Comparison of ENCODE assay signal across 8 cellular contexts in genomic region chr7:30469303-30469702, GRCh38. TPM values are rescaled to one million over a fixed set of nuclear protein-coding genes. Genes with fewer than 3 reads are reported as not detected.
A peak's percentile ranks its signal among the peaks of the same experiment; 100 is the strongest.
DNase-seq lines count a peak whose midpoint lies in the region; ATAC-seq and TF ChIP-seq lines count a peak whose summit lies in the region.

No MANE protein-coding gene starts in this region.

- no peaks in the 10 kb centered on the region for H3K27me3 ChIP-seq in foreskin keratinocyte

- TF ChIP-seq CTCF in foreskin keratinocyte (conservative IDR thresholded peaks at IDR 0.05) = peak; percentile 77

- POLR2A ChIA-PET in T-cell (lab: Charles Lee) = interaction anchor here in 1 of 2 donors (0.6 kb wide), 1 partner anchor 12 kb away, joined by 3 read pairs; no protein-coding TSS in a partner anchor

- H3K27ac Mint-ChIP-seq in T-cell = no peak overlapping the region

- peak overlapping the region; percentile 73 for H3K27ac ChIP-seq in foreskin keratinocyte

- H3K36me3 Mint-ChIP-seq in T-cell = peaks cover 30% of the 10 kb centered on the region

- ATAC-seq in foreskin keratinocyte (peak; percentile 96), GM21360 (IDR thresholded peaks at IDR 0.05; ENCODE audit: unreplicated experiment) (no peak), T-cell (replicated peaks in 1 of 4) (no peak)

- H3K4me1 ChIP-seq in foreskin keratinocyte = peaks cover 7% of the 10 kb centered on the region

- H3K4me3 Mint-ChIP-seq in T-cell = no peak overlapping the region

- H3K27me3 Mint-ChIP-seq in T-cell = no peaks in the 10 kb centered on the region

- peaks cover 84 to 88% (median 86%) of the 10 kb centered on the region in 3 donors for H3K4me1 Mint-ChIP-seq in T-cell

- CTCF ChIA-PET in T-cell (lab: Charles Lee) = no interaction called here

- H3K9me3 Mint-ChIP-seq in T-cell = no peaks in the 10 kb centered on the region

- peak; percentile 97 for DNase-seq in HCEC 1CT
- peak; percentile 54 for DNase-seq in SK-N-DZ (ENCODE audit: low spot score)
- DNase-seq in foreskin keratinocyte = peak; percentile 96 to 97
- peak; percentile 23 for DNase-seq in occipital lobe (lab: John Stamatoyannopoulos, UW)
- DNase-seq in NOMO-1 treated with dmso at 0.1 percent for 144 hours (lab: John Stamatoyannopoulos, UW; ENCODE audit: unreplicated experiment) = no peak
- DNase-seq in activated CD4-positive, alpha-beta T cell treated with anti-CD3 and anti-CD28 coated beads, Interleukin-2, amount 50 U/mL, for 4 hours = no peak
- no peak for DNase-seq in T-cell

RNA-seq across cellular contexts. Expression of gene NOD1, which starts 9.3 kb away (rescaled TPM):
- polyA plus RNA-seq in SK-N-DZ (2014; cell fraction: cytosol; rRNA removed) = 13.3 and 13.5 TPM in 2 replicates
- polyA plus RNA-seq in SK-N-DZ (2014; cell fraction: nucleus; rRNA removed) = 27.6 and 38.7 TPM in 2 replicates
- total RNA-seq in foreskin keratinocyte (5.7 and 5.9 TPM in 2 replicates), occipital lobe (1.9 TPM), T-cell (10 to 100 TPM; 15.6 to 24.6 (median 19.4) TPM)
- polyA plus RNA-seq in foreskin keratinocyte = 2.6 and 2.9 TPM in 2 replicates

RNA-seq across cellular contexts. Expression of gene GGCT, which starts 35.3 kb away (rescaled TPM):
- polyA plus RNA-seq in SK-N-DZ (2014; cell fraction: cytosol; rRNA removed) = 198 and 218 TPM in 2 replicates
- polyA plus RNA-seq in SK-N-DZ (2014; cell fraction: nucleus; rRNA removed) = 102 and 141 TPM in 2 replicates
- 62.7 and 78.3 TPM in 2 replicates for total RNA-seq in foreskin keratinocyte
- 71.8 and 85.7 TPM in 2 replicates for polyA plus RNA-seq in foreskin keratinocyte
- 17.6 TPM for total RNA-seq in occipital lobe
- total RNA-seq in T-cell = 10 to 100 TPM in 4 of 5 donors, 1 to 10 TPM in 1; 7.4 to 14.1 (median 12.5) TPM

Comparison
In these comparisons a context has a peak if more than half of its experiments do, and no peak if none do; other contexts are left out.
1. DNase-seq: peak in HCEC 1CT (single experiment), SK-N-DZ (single experiment), foreskin keratinocyte (2 of 2) and occipital lobe (single experiment); none in NOMO-1 treated with dmso at 0.1 percent for 144 hours (single experiment), activated CD4-positive, alpha-beta T cell treated with anti-CD3 and anti-CD28 coated beads, Interleukin-2, amount 50 U/mL, for 4 hours (0 of 2) and T-cell (0 of 34).